8 cellular contexts compared by ENCODE assay signal in genomic region chr12:13100610-13100881, GRCh38. TPM values are rescaled to one million over a fixed set of nuclear protein-coding genes. Genes with fewer than 3 reads are reported as not detected.
A peak's percentile ranks its signal among the peaks of the same experiment; 100 is the strongest.
DNase-seq lines count a peak whose midpoint lies in the region; ATAC-seq and TF ChIP-seq lines count a peak whose summit lies in the region.

No MANE protein-coding gene starts in this region.

- no peaks in the 10 kb centered on the region for H3K27me3 Mint-ChIP-seq in CD8-positive, alpha-beta T cell (ENCODE audit: low read depth)

- H3K4me3 Mint-ChIP-seq in CD8-positive, alpha-beta T cell: peak overlapping the region; percentile 81

- H3K4me3 ChIP-seq in CD8-positive, alpha-beta T cell (ENCODE audit: low read depth, low read length): peak overlapping the region; percentile 77
- H3K4me3 ChIP-seq in NT2/D1 (ENCODE audit: insufficient read length, low read depth) (peak overlapping the region; percentile 45), endocrine pancreas (ENCODE audit: control insufficient read depth, insufficient read depth, low read length) (peak overlapping the region; percentile 56), neutrophil (ENCODE audit: low read depth in 1 of 2, low read length in 1 of 2) (peak overlapping the region; percentile 63 to 73)

- H3K9me3 Mint-ChIP-seq in CD8-positive, alpha-beta T cell: no peaks in the 10 kb centered on the region

- H3K27ac Mint-ChIP-seq in CD8-positive, alpha-beta T cell: peak overlapping the region; percentile 88

- H3K36me3 ChIP-seq in CD8-positive, alpha-beta T cell (ENCODE audit: insufficient read depth, low read length): no peaks in the 10 kb centered on the region
- H3K36me3 ChIP-seq in NT2/D1 (ENCODE audit: insufficient read depth, insufficient read length, low read length) (no peaks in the 10 kb centered on the region), endocrine pancreas (ENCODE audit: control insufficient read depth, insufficient read depth, low read length) (no peaks in the 10 kb centered on the region), neutrophil (no peaks in the 10 kb centered on the region)

- H3K9ac ChIP-seq in NT2/D1 (ENCODE audit: insufficient read length, low read depth) (peak overlapping the region; percentile 80), endocrine pancreas (ENCODE audit: control insufficient read depth, insufficient read depth, low read length) (no peak overlapping the region)

- no peaks in the 10 kb centered on the region for H3K36me3 Mint-ChIP-seq in CD8-positive, alpha-beta T cell

- TF ChIP-seq CTCF in CD8-positive, alpha-beta T cell (IDR thresholded peaks at IDR 0.05): no peak
- no peak for TF ChIP-seq CTCF in neutrophil (IDR thresholded peaks at IDR 0.05)

- no peaks in the 10 kb centered on the region for H3K9me3 ChIP-seq in CD8-positive, alpha-beta T cell (ENCODE audit: low read length)
- no peaks in the 10 kb centered on the region for H3K9me3 ChIP-seq in NT2/D1 (ENCODE audit: insufficient read depth, low read length)
- H3K9me3 ChIP-seq in endocrine pancreas (ENCODE audit: control insufficient read depth, low read length): no peaks in the 10 kb centered on the region
- no peaks in the 10 kb centered on the region for H3K9me3 ChIP-seq in neutrophil

- POLR2A ChIA-PET in CD8-positive, alpha-beta T cell (lab: Charles Lee): interaction anchor here (1.7 kb wide), 1 partner anchor 112 kb away, joined by 4 read pairs; no protein-coding TSS in a partner anchor

- H3K27ac ChIP-seq in CD8-positive, alpha-beta T cell (ENCODE audit: low read depth, low read length): peak overlapping the region; percentile 95
- H3K27ac ChIP-seq in neutrophil: peak overlapping the region; percentile 70

- H3K4me1 ChIP-seq in CD8-positive, alpha-beta T cell (ENCODE audit: insufficient read depth, low read length): peaks cover 27% of the 10 kb centered on the region
- H3K4me1 ChIP-seq in NT2/D1 (ENCODE audit: insufficient read depth, insufficient read length) (peaks cover 7% of the 10 kb centered on the region), endocrine pancreas (ENCODE audit: control insufficient read depth, insufficient read depth, low read length) (peaks cover 11% of the 10 kb centered on the region), neutrophil (ENCODE audit: control insufficient read depth in 1 of 2, insufficient read depth in 1 of 2, low read depth in 1 of 2, low read length in 1 of 2) (peaks cover 27 to 46% of the 10 kb centered on the region in 2 experiments)

- CTCF ChIA-PET in CD8-positive, alpha-beta T cell (lab: Charles Lee): interaction anchor here (1.0 to 5.7 kb wide), 6 partner anchors 15 to 184 kb away, joined by 3 to 157 read pairs (median 6); no protein-coding TSS in a partner anchor

- no peak for ATAC-seq in CD8-positive, alpha-beta T cell
- ATAC-seq in HG03139 (IDR thresholded peaks at IDR 0.05; ENCODE audit: unreplicated experiment): no peak

- DNase-seq in CD8-positive, alpha-beta T cell: no peak
- no peak for DNase-seq in NT2/D1 (ENCODE audit: low read depth, low spot score)
- no peak for DNase-seq in dedifferentiated amniotic fluid mesenchymal stem cell (ENCODE audit: extremely low spot score)
- DNase-seq in stimulated activated CD4-positive, alpha-beta T cell treated with anti-CD3 and anti-CD28 coated beads, Interleukin-15, amount 100 ng/mL, for 24 hours: no peak
- no peak for DNase-seq in NCI-H69 (lab: John Stamatoyannopoulos, UW)

- intact Hi-C loops in CD8-positive, alpha-beta T cell (cut with DNase I, micrococcal nuclease): loop anchor here (2.0 to 10.0 kb wide), 7 partner anchors 100 to 1928 kb away; partner anchors contain the start of genes BORCS5 (in 2 of the 2), APOLD1 (in 1 of the 2), DDX47 (in 1 of the 2) and HEBP1 (in 1 of the 2)

- peaks cover 36% of the 10 kb centered on the region for H3K4me1 Mint-ChIP-seq in CD8-positive, alpha-beta T cell (ENCODE audit: low read depth)

- no peaks in the 10 kb centered on the region for H3K27me3 ChIP-seq in CD8-positive, alpha-beta T cell (ENCODE audit: insufficient read depth, low read length)
- H3K27me3 ChIP-seq in NT2/D1 (ENCODE audit: insufficient read depth, insufficient read length): peaks cover 13% of the 10 kb centered on the region
- H3K27me3 ChIP-seq in endocrine pancreas (ENCODE audit: control insufficient read depth, insufficient read depth, low read length): no peaks in the 10 kb centered on the region
- no peaks in the 10 kb centered on the region for H3K27me3 ChIP-seq in neutrophil

RNA-seq across cellular contexts. Expression of gene GSG1, which starts 2.9 kb away (rescaled TPM):
- not detected for total RNA-seq in CD8-positive, alpha-beta T cell

RNA-seq across cellular contexts. Expression of gene FAM234B, which starts 56.4 kb away (rescaled TPM):
- 1 to 10 TPM; 2.2 to 2.7 TPM for total RNA-seq in CD8-positive, alpha-beta T cell
